ENCODE assay signal across 17 cellular contexts in genomic region chr6:36958775-36959554, GRCh38. TPM values are rescaled to one million over a fixed set of nuclear protein-coding genes. Genes with fewer than 3 reads are reported as not detected.
DNase-seq lines count a peak whose midpoint lies in the region; ATAC-seq, FAIRE-seq and TF ChIP-seq lines count a peak whose summit lies in the region.
"Had no signal": no experiment of that assay in that cellular context is flagged by ENCODE, and none has a peak within 500 bp of the region (broad histone marks: within the 10 kb centered on the region; RNA-seq: fewer than 3 reads in every experiment).

No MANE protein-coding gene starts in this region.

- no peak overlapping the region for H2BK20ac ChIP-seq in H1 (ENCODE audit: low read length)

- DNase-seq in H7, result peak; percentile 97
- peak in 1 of 2 experiments; percentile 87 for DNase-seq in H1 (ENCODE audit: low read depth in 1 of 2, low spot score in 2 of 2)
- DNase-seq in neuronal stem cell (ENCODE audit: low spot score), result no peak
- DNase-seq in dermis blood vessel endothelial cell, result no peak
- no peak for DNase-seq in GM13976 (ENCODE audit: low spot score)
- DNase-seq in cardiac septum (ENCODE audit: low spot score), result no peak
- DNase-seq: AML-193, Caco-2, NCI-H1048, NCI-H1436 treated with DMSO at 0.1 percent for 48 hours, NCI-H2029 treated with DMSO at 0.1 percent for 48 hours, NCI-H774, RPMI8226 had no signal

- H3K79me1 ChIP-seq in H1 (ENCODE audit: low read depth, low read length), result no peaks in the 10 kb centered on the region
- H3K79me1 ChIP-seq in neuronal stem cell (ENCODE audit: low read depth, low read length), result no peaks in the 10 kb centered on the region

- H3K4me2 ChIP-seq in H1 (ENCODE audit: insufficient read depth in 1 of 2, low read depth in 2 of 2, low read length in 2 of 2), result no peak overlapping the region
- no peak overlapping the region for H3K4me2 ChIP-seq in neuronal stem cell (ENCODE audit: insufficient read depth, low read length, poor library complexity, severe bottlenecking)
- H3K4me2 ChIP-seq: KMS-11 had no signal

- H3K27me3 ChIP-seq in H7 (ENCODE audit: control insufficient read depth, insufficient read depth, low read length) (no peaks in the 10 kb centered on the region), H1 (replicated peaks in 1 of 4; ENCODE audit: control insufficient read depth in 3 of 4, extremely low read depth in 1 of 4, insufficient read depth in 3 of 4, low read length in 3 of 4) (no peaks in the 10 kb centered on the region), neuronal stem cell (ENCODE audit: control insufficient read depth in 3 of 3, insufficient read depth in 3 of 3, low read depth in 1 of 3, low read length in 3 of 3) (peaks cover 0 to 24% (median 0%) of the 10 kb centered on the region in 3 experiments)

- no peak for TF ChIP-seq POLR2A in H1 (IDR thresholded peaks at IDR 0.05; ENCODE audit: control extremely low read depth in 1 of 2, low read depth in 2 of 2, low read length in 2 of 2)

- H3K9me3 ChIP-seq in H1 (ENCODE audit: insufficient read depth in 2 of 2, low read depth in 1 of 2, low read length in 1 of 2) (no peaks in the 10 kb centered on the region), neuronal stem cell (replicated peaks in 1 of 2; ENCODE audit: control insufficient read depth in 2 of 2, insufficient read depth in 1 of 2, low read depth in 1 of 2, low read length in 2 of 2) (no peaks in the 10 kb centered on the region)
- H3K9me3 ChIP-seq: Caco-2 had no signal

- no peak overlapping the region for H3K56ac ChIP-seq in H1 (replicated peaks; ENCODE audit: insufficient read length, low read depth, low read length)

- 79% methylated on average over 38 of the region's 44 CpGs; no CpG with 5 or more reads in 1 of the 2 experiments for WGBS in H1 (ENCODE audit: extremely low coverage in 1 of 2, insufficient coverage in 1 of 2, insufficient read length in 1 of 2, insufficient replicate concordance in 2 of 2, low coverage in 1 of 2, low lambda C conversion rate in 2 of 2, missing lambda C conversion rate in 1 of 2), 2 experiments
- no CpG with 5 or more reads among the region's 44 CpGs for WGBS in neuronal stem cell (ENCODE audit: extremely low coverage in 2 of 2, insufficient read length in 2 of 2, insufficient replicate concordance in 1 of 2), 2 donors

- intact Hi-C loops in cardiac septum (cut with DNase I), result no loop called here

- no peak for FAIRE-seq in H1 (lab: Jason Lieb, UNC)

- H4K5ac ChIP-seq in H1 (ENCODE audit: insufficient read length, low read depth, low read length), result no peak overlapping the region

- in situ Hi-C loops in GM13976 (cut with MboI; ENCODE audit: low sequenced_read_pairs, unreplicated experiment), result no loop called here

- TF ChIP-seq RAD21 in H1 (IDR thresholded peaks at IDR 0.05 in 1 of 2, conservative IDR thresholded peaks at IDR 0.05 in 1 of 2; ENCODE audit: low read depth in 2 of 2, low read length in 2 of 2), result peak; percentile 28 to 46

- H3K79me2 ChIP-seq in H1 (ENCODE audit: control insufficient read depth in 1 of 2, insufficient read depth in 2 of 2, low read length in 2 of 2), result no peaks in the 10 kb centered on the region

- H4K8ac ChIP-seq in H1 (ENCODE audit: extremely low read depth, insufficient read depth, low read length) (peak overlapping the region; percentile 64; the same call in 1 of the 2 replicates), neuronal stem cell (ENCODE audit: low read depth, low read length) (no peak overlapping the region)

- no peaks in the 10 kb centered on the region for H3K36me3 ChIP-seq in H7 (replicated peaks; ENCODE audit: control insufficient read depth, insufficient read depth, low read length)
- no peaks in the 10 kb centered on the region for H3K36me3 ChIP-seq in H1 (ENCODE audit: control insufficient read depth in 2 of 4, insufficient read depth in 4 of 4, low read length in 3 of 4)
- no peaks in the 10 kb centered on the region for H3K36me3 ChIP-seq in neuronal stem cell (replicated peaks in 1 of 2; ENCODE audit: control insufficient read depth in 2 of 2, insufficient read depth in 2 of 2, low read length in 2 of 2)

- H4K20me1 ChIP-seq in H1 (replicated peaks in 1 of 2; ENCODE audit: control insufficient read depth in 1 of 2, insufficient read depth in 2 of 2, low read length in 2 of 2), result peaks cover 0 to 2% of the 10 kb centered on the region in 2 experiments

- H4K91ac ChIP-seq in H1 (replicated peaks; ENCODE audit: insufficient read length, low read length), result no peak overlapping the region
- H4K91ac ChIP-seq in neuronal stem cell (ENCODE audit: low read depth, low read length, poor library complexity), result peak overlapping the region; percentile 10

- peak; percentile 22 for TF ChIP-seq CTCF in 22Rv1 (IDR thresholded peaks at IDR 0.05)
- TF ChIP-seq CTCF in H1 (IDR thresholded peaks at IDR 0.05; ENCODE audit: control extremely low read depth in 1 of 3, insufficient read depth in 1 of 3, low read depth in 1 of 3, low read length in 3 of 3), result peak in 2 of 3 experiments; percentile 41 to 47; a peak in 3 of 4 replicates
- TF ChIP-seq CTCF in GM13976 (IDR thresholded peaks at IDR 0.05; ENCODE audit: borderline replicate concordance, control extremely low read depth, extremely low read depth, insufficient read depth, missing control alignments), result no peak

- no peak overlapping the region for H3K14ac ChIP-seq in H1 (ENCODE audit: insufficient read length)
- H3K14ac ChIP-seq in neuronal stem cell (ENCODE audit: low read length), result no peak overlapping the region

- CTCF ChIA-PET in H1 (lab: Charles Lee; ENCODE audit: partially characterized antibody), result interaction anchor here (0.6 to 1.8 kb wide), 6 partner anchors 44 to 249 kb away, joined by 3 to 4 read pairs (median 3); no protein-coding TSS in a partner anchor

- H2BK5ac ChIP-seq in H1 (ENCODE audit: low read depth, low read length) (no peak overlapping the region; the same call in 1 of the 2 replicates), neuronal stem cell (ENCODE audit: low read length) (no peak overlapping the region)

- H3K23ac ChIP-seq in H1 (ENCODE audit: insufficient read length) (no peak overlapping the region), neuronal stem cell (ENCODE audit: low read depth, low read length, poor library complexity) (peak overlapping the region; percentile 70)

- H3K4me3 ChIP-seq in H7 (ENCODE audit: insufficient read depth, low read depth, low read length) (no peak overlapping the region), H1 (ENCODE audit: extremely low read depth in 1 of 4, insufficient read depth in 2 of 4, low read depth in 3 of 4, low read length in 4 of 4) (no peak overlapping the region), neuronal stem cell (ENCODE audit: low read length in 2 of 2) (no peak overlapping the region)

- no peak for ATAC-seq in GM19452 (IDR thresholded peaks at IDR 0.05; ENCODE audit: unreplicated experiment)

- no peak overlapping the region for H2AK5ac ChIP-seq in H1 (ENCODE audit: low read depth, low read length)
- H2AK5ac ChIP-seq in neuronal stem cell (ENCODE audit: low read depth, low read length), result peak overlapping the region; percentile 31

- H2BK12ac ChIP-seq in H1 (ENCODE audit: low read depth, low read length), result 0 out of 2 replicates have a peak overlapping the region, but pooled peaks have one; percentile 27
- H2BK12ac ChIP-seq in neuronal stem cell (ENCODE audit: low read length), result peak overlapping the region; percentile 85

- no peak overlapping the region for H3K4ac ChIP-seq in H1 (replicated peaks; ENCODE audit: insufficient read length, low read depth, low read length)
- no peak overlapping the region for H3K4ac ChIP-seq in neuronal stem cell (ENCODE audit: low read length)

- H3K9ac ChIP-seq in H1 (replicated peaks in 1 of 4; ENCODE audit: extremely low read depth in 1 of 4, low read depth in 3 of 4, low read length in 3 of 4), result no peak overlapping the region
- H3K9ac ChIP-seq in neuronal stem cell (ENCODE audit: low read depth, low read length, poor library complexity), result peak overlapping the region; percentile 45
- H3K9ac ChIP-seq: KMS-11 had no signal

- no peaks in the 10 kb centered on the region for H3K23me2 ChIP-seq in H1 (ENCODE audit: low read depth, low read length)

- H2AFZ ChIP-seq in H1 (ENCODE audit: low read length) (peak overlapping the region; percentile 26; the same call in 1 of the 2 replicates), neuronal stem cell (ENCODE audit: low read length) (no peak overlapping the region)

- H3K18ac ChIP-seq in H1 (ENCODE audit: extremely low read depth, low read length) (no peak overlapping the region), neuronal stem cell (ENCODE audit: low read length) (peak overlapping the region; percentile 36)

- POLR2A ChIA-PET in H1 (lab: Charles Lee; ENCODE audit: partially characterized antibody), result interaction anchor here (1.3 kb wide), 1 partner anchor 299 kb away, joined by 3 read pairs; the partner anchor contains the start of genes TBC1D22B and TMEM217

- no peak overlapping the region for H2BK15ac ChIP-seq in H1 (ENCODE audit: low read length)
- H2BK15ac ChIP-seq in neuronal stem cell (ENCODE audit: low read length), result peak overlapping the region; percentile 23

- no peak for TF ChIP-seq EP300 in H1 (IDR thresholded peaks at IDR 0.05; ENCODE audit: borderline replicate concordance in 1 of 2, low read depth in 2 of 2, low read length in 2 of 2)

- H3K4me1 ChIP-seq in H1 (replicated peaks in 1 of 4; ENCODE audit: control insufficient read depth in 3 of 4, insufficient read depth in 4 of 4, low read length in 3 of 4) (peaks cover 0 to 8% (median 5%) of the 10 kb centered on the region in 4 experiments; a peak in 5 of 7 replicates), neuronal stem cell (ENCODE audit: control insufficient read depth in 2 of 2, insufficient read depth in 1 of 2, low read depth in 1 of 2, low read length in 2 of 2) (peaks cover 7 to 11% of the 10 kb centered on the region in 2 donors)

- no peak overlapping the region for H2BK120ac ChIP-seq in H1 (replicated peaks; ENCODE audit: low read depth, low read length)
- no peak overlapping the region for H2BK120ac ChIP-seq in neuronal stem cell (ENCODE audit: low read depth, low read length)

- H3K27ac ChIP-seq in 22Rv1 (no peak overlapping the region), H1 (ENCODE audit: low read depth, low read length) (no peak overlapping the region), neuronal stem cell (replicated peaks; ENCODE audit: low read length) (no peak overlapping the region)
- H3K27ac ChIP-seq: KMS-11 had no signal

RNA-seq across cellular contexts. Expression of gene PI16, which starts 4.4 kb away (rescaled TPM):
- total RNA-seq in H7 (2014; rRNA removed; shearing (Covaris generic)), result not detected in 2 replicates
- total RNA-seq in H1 (2021; fragmentation: NEBNext Ultra II Directional; extraction: Animal tissue kit (Norgen Biotek cat#: 25700)), result not detected in 2 replicates
- polyA plus RNA-seq in H1 (2011; rRNA removed), result 0.05 and 0.06 TPM in 2 replicates
- polyA plus RNA-seq in H1 (2011; cell fraction: cytosol; rRNA removed), result 0.12 TPM
- polyA plus RNA-seq in H1 (2011; cell fraction: nucleus; rRNA removed), result 0.27 TPM
- not detected in 4 replicates for polyA plus RNA-seq in H1 (2012, experiment 1 of 2)
- 0.08 TPM for polyA plus RNA-seq in H1 (2012, experiment 2 of 2)
- polyA plus RNA-seq in H1 (2013, experiment 1 of 2), result not detected
- polyA plus RNA-seq in H1 (2013, experiment 2 of 2), result not detected
- not detected in 2 replicates for polyA minus RNA-seq in H1 (2011; rRNA and poly(A)+ RNA removed)
- not detected for polyA minus RNA-seq in H1 (2011; cell fraction: cytosol; rRNA and poly(A)+ RNA removed)
- not detected for polyA minus RNA-seq in H1 (2011; cell fraction: nucleus; rRNA and poly(A)+ RNA removed)
- 0.10 TPM for polyA plus RNA-seq in neuronal stem cell (2013, experiment 1 of 2)
- 0.12 TPM for polyA plus RNA-seq in neuronal stem cell (2013, experiment 2 of 2)
- total RNA-seq in dermis blood vessel endothelial cell, result not detected in 2 replicates
- total RNA-seq in cardiac septum, result 11.9 TPM
- total RNA-seq: Caco-2, MCF 10A had no signal

RNA-seq across cellular contexts. Expression of gene MTCH1, which starts 27.0 kb away (rescaled TPM):
- 286 and 299 TPM in 2 replicates for total RNA-seq in H7 (2014; rRNA removed; shearing (Covaris generic))
- 205 and 214 TPM in 2 replicates for total RNA-seq in H1 (2021; fragmentation: NEBNext Ultra II Directional; extraction: Animal tissue kit (Norgen Biotek cat#: 25700))
- polyA plus RNA-seq in H1 (2011; rRNA removed), result 169 and 242 TPM in 2 replicates
- polyA plus RNA-seq in H1 (2011; cell fraction: cytosol; rRNA removed), result 194 TPM
- polyA plus RNA-seq in H1 (2011; cell fraction: nucleus; rRNA removed), result 214 TPM
- 231 to 258 TPM (median 241 TPM) in 4 replicates for polyA plus RNA-seq in H1 (2012, experiment 1 of 2)
- polyA plus RNA-seq in H1 (2012, experiment 2 of 2), result 260 TPM
- polyA plus RNA-seq in H1 (2013, experiment 1 of 2), result 118 TPM
- polyA plus RNA-seq in H1 (2013, experiment 2 of 2), result 119 TPM
- 152 and 188 TPM in 2 replicates for polyA minus RNA-seq in H1 (2011; rRNA and poly(A)+ RNA removed)
- 86.4 TPM for polyA minus RNA-seq in H1 (2011; cell fraction: cytosol; rRNA and poly(A)+ RNA removed)
- polyA minus RNA-seq in H1 (2011; cell fraction: nucleus; rRNA and poly(A)+ RNA removed), result 82.3 TPM
- 125 TPM for polyA plus RNA-seq in neuronal stem cell (2013, experiment 1 of 2)
- 118 TPM for polyA plus RNA-seq in neuronal stem cell (2013, experiment 2 of 2)
- total RNA-seq in dermis blood vessel endothelial cell (290 and 303 TPM in 2 replicates), cardiac septum (139 TPM)

RNA-seq across cellular contexts. Expression of gene FGD2, which starts 46.5 kb away (rescaled TPM):
- total RNA-seq in H7 (2014; rRNA removed; shearing (Covaris generic)), result 0.04 and 0.17 TPM in 2 replicates
- total RNA-seq in H1 (2021; fragmentation: NEBNext Ultra II Directional; extraction: Animal tissue kit (Norgen Biotek cat#: 25700)), result 0.19 and 0.32 TPM in 2 replicates
- 0.12 and 0.24 TPM in 2 replicates for polyA plus RNA-seq in H1 (2011; rRNA removed)
- 0.18 TPM for polyA plus RNA-seq in H1 (2011; cell fraction: cytosol; rRNA removed)
- polyA plus RNA-seq in H1 (2011; cell fraction: nucleus; rRNA removed), result 0.76 TPM
- polyA plus RNA-seq in H1 (2012, experiment 1 of 2), result 0.10 to 0.13 TPM in 2 of 4 replicates, not detected in the others
- polyA plus RNA-seq in H1 (2012, experiment 2 of 2), result 0.09 TPM
- polyA plus RNA-seq in H1 (2013, experiment 1 of 2), result 0.24 TPM
- polyA plus RNA-seq in H1 (2013, experiment 2 of 2), result 0.22 TPM
- polyA minus RNA-seq in H1 (2011; rRNA and poly(A)+ RNA removed), result 0.06 and 0.56 TPM in 2 replicates
- polyA minus RNA-seq in H1 (2011; cell fraction: cytosol; rRNA and poly(A)+ RNA removed), result not detected
- polyA minus RNA-seq in H1 (2011; cell fraction: nucleus; rRNA and poly(A)+ RNA removed), result 0.70 TPM
- 0.04 TPM for polyA plus RNA-seq in neuronal stem cell (2013, experiment 1 of 2)
- polyA plus RNA-seq in neuronal stem cell (2013, experiment 2 of 2), result 0.03 TPM
- not detected in 2 replicates for total RNA-seq in dermis blood vessel endothelial cell
- 2.3 TPM for total RNA-seq in cardiac septum
- total RNA-seq: Caco-2, MCF 10A had no signal

Comparison
In these comparisons a context has a peak if more than half of its experiments do, and no peak if none do; other contexts are left out.
1. RNA of gene PI16, which starts 4.4 kb away (total RNA-seq): 11.9 TPM in cardiac septum (single experiment); not detected in H1, not detected in H7 and not detected in dermis blood vessel endothelial cell; every median in the first group is over 10 times any median in the second.